Comparison of ENCODE assay signal across 8 cellular contexts in the genomic region with DNA sequence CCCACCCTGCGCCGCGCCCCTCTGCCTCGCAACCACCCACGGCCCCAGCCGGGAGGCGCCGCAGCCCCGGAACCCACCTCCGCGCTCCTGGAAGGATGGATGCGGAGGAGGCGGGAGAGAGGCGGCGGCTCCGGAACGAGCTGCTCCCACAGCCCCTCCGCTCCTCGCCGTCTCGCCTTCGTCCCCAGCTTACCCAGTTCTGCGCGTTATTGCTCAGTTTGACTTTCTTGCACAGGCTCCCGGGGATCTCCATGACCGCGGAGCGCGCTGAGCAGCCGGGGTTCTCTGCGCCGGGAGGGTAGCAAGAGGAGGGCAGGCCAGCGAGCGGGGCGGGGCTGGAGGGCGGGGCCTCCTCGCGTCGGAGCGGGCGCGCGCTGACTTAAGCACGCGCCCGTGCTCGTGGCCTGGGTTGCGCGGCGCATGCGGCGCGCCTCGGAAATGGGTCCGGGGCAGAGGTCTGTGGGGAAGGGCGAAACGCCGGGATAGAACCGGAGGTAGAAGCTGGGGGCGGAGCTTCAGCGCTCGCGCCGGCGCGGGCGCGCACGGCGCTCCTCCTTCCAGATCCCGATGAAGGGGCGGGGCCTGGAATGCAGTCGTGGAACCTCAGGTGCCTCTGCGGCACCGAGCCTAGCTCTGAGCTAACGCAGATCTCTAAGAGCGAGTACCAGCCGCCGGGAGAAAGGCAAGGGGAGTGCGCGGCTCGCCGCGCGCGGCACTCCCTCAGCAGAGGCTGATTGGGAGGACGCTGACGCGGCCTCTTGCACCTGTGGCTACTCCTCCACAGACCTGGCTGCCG. TPM values are rescaled to one million over a fixed set of nuclear protein-coding genes. Genes with fewer than 3 reads are reported as not detected.
A peak's percentile ranks its signal among the peaks of the same experiment; 100 is the strongest.
DNase-seq lines count a peak whose midpoint lies in the region; ATAC-seq, FAIRE-seq and TF ChIP-seq lines count a peak whose summit lies in the region.

A gene (minus strand): TSS at position 308 of the 796 bp plus-strand sequence. CDS start 55 bp downstream, at position 253.

- H3K4me1 ChIP-seq in ovary (ENCODE audit: insufficient read depth): peaks cover 5% of the 10 kb centered on the region
- peaks cover 7% of the 10 kb centered on the region for H3K4me1 ChIP-seq in thymus (ENCODE audit: control insufficient read depth, insufficient read depth, low read length)

- peak; percentile 96 for FAIRE-seq in GM12891 (lab: Jason Lieb, UNC)

- intact Hi-C loops in Right ventricle myocardium inferior (cut with DNase I) (no loop called here), ovary (cut with DNase I) (loop anchor here in 1 of 4 donors (10.0 kb wide), 1 partner anchor 935 kb away; a partner anchor contains a TSS)

- TF ChIP-seq EP300 in ovary (IDR thresholded peaks at IDR 0.05): no peak

- H3K36me3 ChIP-seq in ovary (no peaks in the 10 kb centered on the region), thymus (ENCODE audit: control insufficient read depth, insufficient read depth) (no peaks in the 10 kb centered on the region)

- no peaks in the 10 kb centered on the region for H3K27me3 ChIP-seq in ovary
- no peaks in the 10 kb centered on the region for H3K27me3 ChIP-seq in thymus (ENCODE audit: control insufficient read depth, insufficient read depth)

- 0 to 1% (median 1%) methylated on average over 58 to 90 of the region's 90 CpGs for WGBS in ovary, 3 donors
- under 1% methylated on average over 90 of the region's 90 CpGs for WGBS in thymus

- H3K9me3 ChIP-seq in ovary (no peaks in the 10 kb centered on the region), thymus (ENCODE audit: control insufficient read depth) (no peaks in the 10 kb centered on the region)

- no peak for TF ChIP-seq CTCF in ovary (IDR thresholded peaks at IDR 0.05)

- TF ChIP-seq POLR2A in GM12891 (IDR thresholded peaks at IDR 0.05; ENCODE audit: low read depth, low read length) (peak; percentile 48), ovary (IDR thresholded peaks at IDR 0.05) (peak; percentile 56)

- ATAC-seq in HG02798 (IDR thresholded peaks at IDR 0.05; ENCODE audit: poor library complexity, unreplicated experiment) (peak; percentile 89), Right ventricle myocardium inferior (peak; percentile 99)

- DNase-seq in GM12891 (ENCODE audit: insufficient read length, low spot score) (peak; percentile 75), NCI-H1417 treated with DMSO at 0.1 percent for 48 hours (lab: John Stamatoyannopoulos, UW) (peak; percentile 84), SW 1271 (lab: John Stamatoyannopoulos, UW) (peak; percentile 71 to 84), Right ventricle myocardium inferior (ENCODE audit: missing footprints) (peak; percentile 97), ovary (peak; percentile 97 to 99 (median 97))
- peak; percentile 85 for DNase-seq in activated naive CD8-positive, alpha-beta T cell treated with anti-CD3 and anti-CD28 coated beads, Interleukin-2, amount 50 U/mL, for 16 hours (ENCODE audit: low read depth, low spot score)

- H3K27ac ChIP-seq in ovary (peak within 1 kb of the TSS; percentile 26 to 84), thymus (ENCODE audit: low read depth) (peak within 1 kb of the TSS; percentile 93)

- H3K4me3 ChIP-seq in ovary: peak within 1 kb of the TSS; percentile 94
- H3K4me3 ChIP-seq in thymus (ENCODE audit: low read length): peak within 1 kb of the TSS; percentile 91

TF ChIP-seq in GM12891, 5 proteins besides CTCF, POLR2A, EP300 and RAD21:
- TF ChIP-seq POU2F2 (IDR thresholded peaks at IDR 0.05; ENCODE audit: low read depth, low read length) (no peak), TAF1 (IDR thresholded peaks at IDR 0.05; ENCODE audit: low read depth, low read length) (peak; percentile 34; the same call in 1 of the 2 replicates), PAX5 (IDR thresholded peaks at IDR 0.05; ENCODE audit: insufficient read depth, low read length, severe bottlenecking) (no peak), POLR2AphosphoS5 (IDR thresholded peaks at IDR 0.05; ENCODE audit: low read depth, low read length) (no peak), SPI1 (IDR thresholded peaks at IDR 0.05; ENCODE audit: low read depth, low read length) (no peak)

RNA-seq across cellular contexts. Expression of the gene that starts here (rescaled TPM):
- polyA plus RNA-seq in GM12891 (2012; ENCODE audit: low read depth, missing spikeins): 25.2 TPM
- 10.0 TPM for total RNA-seq in Right ventricle myocardium inferior
- 10 to 100 TPM; 19.8 to 50.3 (median 28.0) TPM for total RNA-seq in ovary
- polyA plus RNA-seq in ovary: 10 to 100 TPM; 27.9 to 48.7 TPM
- polyA plus RNA-seq in thymus: 35.2 TPM

Comparison
In these comparisons a context has a peak if more than half of its experiments do, and no peak if none do; other contexts are left out.
1. Peak in every context shown above with its lines: DNase-seq, ATAC-seq, H3K4me3 ChIP-seq and H3K27ac ChIP-seq.